7 cellular contexts compared by ENCODE assay signal in genomic region chr2:110026126-110026785, GRCh38.
DNase-seq lines count a peak whose midpoint lies in the region; ATAC-seq, FAIRE-seq and TF ChIP-seq lines count a peak whose summit lies in the region.
"Not testable (repeated sequence)": the region's sequence is repeated elsewhere in the genome, so short reads cannot be mapped to it uniquely, and the experiment has no call there.

No MANE protein-coding gene starts in this region.

- not testable (repeated sequence) for H3K36me3 Mint-ChIP-seq in stimulated activated naive B cell treated with anti-CD40 and anti-IgM and Interleukin-4, amounts not matched to agents 10 μg/mL and 1 μg/mL and 100 μg/mL, for 72 hours

- H3K27me3 Mint-ChIP-seq in stimulated activated naive B cell treated with anti-CD40 and anti-IgM and Interleukin-4, amounts not matched to agents 10 μg/mL and 1 μg/mL and 100 μg/mL, for 72 hours: not testable (repeated sequence)

- H3K9me3 ChIP-seq in DND-41 (ENCODE audit: insufficient read depth, low read length, severe bottlenecking); PC-3 (ENCODE audit: low read length); keratinocyte (ENCODE audit: control insufficient read depth, low read depth, low read length); mucosa of descending colon: not testable (repeated sequence)

- not testable (repeated sequence) for H2AFZ ChIP-seq in DND-41 (ENCODE audit: low read depth, low read length); PC-3 (ENCODE audit: low read length); keratinocyte (ENCODE audit: control insufficient read depth, low read length)

- H3K27me3 ChIP-seq in DND-41 (ENCODE audit: insufficient read depth, low read length, poor library complexity); PC-3 (ENCODE audit: low read length); bronchial epithelial cell (ENCODE audit: control insufficient read depth, insufficient read depth, low read length); keratinocyte (ENCODE audit: control insufficient read depth, extremely low read depth, insufficient read depth, low read length): not testable (repeated sequence)

- not testable (repeated sequence) for H3K27ac ChIP-seq in DND-41 (ENCODE audit: low read length); PC-3 (ENCODE audit: low read length); keratinocyte (ENCODE audit: control insufficient read depth, insufficient read depth, low read length)

- not testable (repeated sequence) for H3K4me2 ChIP-seq in DND-41 (ENCODE audit: insufficient read depth, low read length); PC-3 (ENCODE audit: low read length); keratinocyte (ENCODE audit: control insufficient read depth, extremely low read depth, insufficient read depth, low read depth, low read length)

- not testable (repeated sequence) for H3K9me3 Mint-ChIP-seq in stimulated activated naive B cell treated with anti-CD40 and anti-IgM and Interleukin-4, amounts not matched to agents 10 μg/mL and 1 μg/mL and 100 μg/mL, for 72 hours

- POLR2A ChIA-PET in PC-3 (lab: Charles Lee; ENCODE audit: unreplicated experiment): not testable (repeated sequence)

- H3K27ac Mint-ChIP-seq in stimulated activated naive B cell treated with anti-CD40 and anti-IgM and Interleukin-4, amounts not matched to agents 10 μg/mL and 1 μg/mL and 100 μg/mL, for 72 hours: not testable (repeated sequence)

- not testable (repeated sequence) for H3K4me3 ChIP-seq in DND-41 (ENCODE audit: low read depth in 1 of 2, low read length in 2 of 2); PC-3 (ENCODE audit: low read length); bronchial epithelial cell (ENCODE audit: low read depth, low read length); keratinocyte (ENCODE audit: control insufficient read depth in 2 of 3, extremely low read depth in 1 of 3, insufficient read depth in 2 of 3, low read depth in 1 of 3, low read length in 3 of 3); mucosa of descending colon

- H3F3A ChIP-seq in PC-3 (ENCODE audit: low read length, unreplicated experiment): not testable (repeated sequence)

- not testable (repeated sequence) for BruUV-seq in PC-3 (replicated peaks; lab: Mats Ljungman, UMichigan)

- intact Hi-C loops in PC-3 (cut with micrococcal nuclease); mucosa of descending colon (cut with DNase I, micrococcal nuclease): not testable (repeated sequence)

- H3K4me1 Mint-ChIP-seq in stimulated activated naive B cell treated with anti-CD40 and anti-IgM and Interleukin-4, amounts not matched to agents 10 μg/mL and 1 μg/mL and 100 μg/mL, for 72 hours: not testable (repeated sequence)

- not testable (repeated sequence) for H3K9ac ChIP-seq in DND-41 (ENCODE audit: low read depth, low read length); PC-3 (ENCODE audit: low read length); keratinocyte (ENCODE audit: control insufficient read depth, extremely low read depth, insufficient read depth, low read length)

- DNase-seq in DND-41; PC-3; bronchial epithelial cell (ENCODE audit: low read depth); keratinocyte (ENCODE audit: low read depth, low spot score); mucosa of descending colon; stimulated activated naive B cell treated with anti-CD40 and anti-IgM and Interleukin-4, amounts not matched to agents 10 μg/mL and 1 μg/mL and 100 μg/mL, for 72 hours: not testable (repeated sequence)

- TF ChIP-seq CTCF in DND-41 (IDR thresholded peaks at IDR 0.05; ENCODE audit: borderline replicate concordance, extremely low read depth, low read length, poor library complexity, severe bottlenecking); PC-3 (conservative IDR thresholded peaks at IDR 0.05; ENCODE audit: low read depth, low read length); bronchial epithelial cell (IDR thresholded peaks at IDR 0.05; ENCODE audit: insufficient read depth, low read length, severe bottlenecking); keratinocyte (optimal IDR thresholded peaks at IDR 0.05 in 1 of 3, IDR thresholded peaks at IDR 0.05 in 1 of 3, conservative IDR thresholded peaks at IDR 0.05 in 1 of 3; ENCODE audit: extremely low read depth in 1 of 3, insufficient read depth in 2 of 3, low read length in 3 of 3); mucosa of descending colon (IDR thresholded peaks at IDR 0.05): not testable (repeated sequence)

- H3K9me2 ChIP-seq in PC-3 (replicated peaks; ENCODE audit: low read length): not testable (repeated sequence)

- peak; percentile 97 for FAIRE-seq in bronchial epithelial cell (lab: Jason Lieb, UNC)
- peak; percentile 48 for FAIRE-seq in keratinocyte (lab: Jason Lieb, UNC)

- CTCF ChIA-PET in PC-3 (lab: Charles Lee): not testable (repeated sequence)

- peak; percentile 31; the same call in 1 of the 3 replicates for ATAC-seq in DND-41 (ENCODE audit: insufficient read depth, low read depth)
- peak; percentile 37 for ATAC-seq in PC-3
- ATAC-seq in SK-N-SH treated with all-trans-retinoic acid at 6 μM for 48 hours: peak; percentile 24; the same call in 2 of the 3 replicates
- ATAC-seq in mucosa of descending colon: peak; percentile 9
- ATAC-seq in stimulated activated naive B cell treated with anti-CD40 and anti-IgM and Interleukin-4, amounts not matched to agents 10 μg/mL and 1 μg/mL and 100 μg/mL, for 72 hours (replicated peaks): peak; percentile 24 to 30

- H3K9me1 ChIP-seq in keratinocyte (ENCODE audit: control insufficient read depth, extremely low read depth, insufficient read depth, low read length): not testable (repeated sequence)

- not testable (repeated sequence) for H3K36me3 ChIP-seq in DND-41 (ENCODE audit: insufficient read depth, low read length); PC-3 (ENCODE audit: low read depth, low read length); bronchial epithelial cell (ENCODE audit: control insufficient read depth, insufficient read depth, low read length); keratinocyte (ENCODE audit: control insufficient read depth in 2 of 2, extremely low read depth in 1 of 2, insufficient read depth in 2 of 2, low read length in 2 of 2); mucosa of descending colon (ENCODE audit: low read depth)

- dilution Hi-C loops in keratinocyte (cut with MboI; ENCODE audit: extremely low pct_ligation_motif_present, low sequenced_read_pairs): not testable (repeated sequence)

- not testable (repeated sequence) for H3K4me3 Mint-ChIP-seq in stimulated activated naive B cell treated with anti-CD40 and anti-IgM and Interleukin-4, amounts not matched to agents 10 μg/mL and 1 μg/mL and 100 μg/mL, for 72 hours

- H3K79me2 ChIP-seq in DND-41 (ENCODE audit: insufficient read depth, low read length); PC-3 (ENCODE audit: low read length); keratinocyte (ENCODE audit: control insufficient read depth, insufficient read depth, low read length): not testable (repeated sequence)

- H3K4me1 ChIP-seq in DND-41 (ENCODE audit: insufficient read depth, low read length); PC-3 (ENCODE audit: insufficient read depth, low read length); keratinocyte (ENCODE audit: control insufficient read depth, extremely low read depth, insufficient read depth, low read length); mucosa of descending colon (ENCODE audit: low read depth): not testable (repeated sequence)

- not testable (repeated sequence) for H4K20me1 ChIP-seq in DND-41 (ENCODE audit: insufficient read depth, low read length); PC-3 (ENCODE audit: low read length); keratinocyte (ENCODE audit: control insufficient read depth, extremely low read depth, insufficient read depth, low read length)
